Comparison of ENCODE assay signal across 8 cellular contexts in the genomic region with DNA sequence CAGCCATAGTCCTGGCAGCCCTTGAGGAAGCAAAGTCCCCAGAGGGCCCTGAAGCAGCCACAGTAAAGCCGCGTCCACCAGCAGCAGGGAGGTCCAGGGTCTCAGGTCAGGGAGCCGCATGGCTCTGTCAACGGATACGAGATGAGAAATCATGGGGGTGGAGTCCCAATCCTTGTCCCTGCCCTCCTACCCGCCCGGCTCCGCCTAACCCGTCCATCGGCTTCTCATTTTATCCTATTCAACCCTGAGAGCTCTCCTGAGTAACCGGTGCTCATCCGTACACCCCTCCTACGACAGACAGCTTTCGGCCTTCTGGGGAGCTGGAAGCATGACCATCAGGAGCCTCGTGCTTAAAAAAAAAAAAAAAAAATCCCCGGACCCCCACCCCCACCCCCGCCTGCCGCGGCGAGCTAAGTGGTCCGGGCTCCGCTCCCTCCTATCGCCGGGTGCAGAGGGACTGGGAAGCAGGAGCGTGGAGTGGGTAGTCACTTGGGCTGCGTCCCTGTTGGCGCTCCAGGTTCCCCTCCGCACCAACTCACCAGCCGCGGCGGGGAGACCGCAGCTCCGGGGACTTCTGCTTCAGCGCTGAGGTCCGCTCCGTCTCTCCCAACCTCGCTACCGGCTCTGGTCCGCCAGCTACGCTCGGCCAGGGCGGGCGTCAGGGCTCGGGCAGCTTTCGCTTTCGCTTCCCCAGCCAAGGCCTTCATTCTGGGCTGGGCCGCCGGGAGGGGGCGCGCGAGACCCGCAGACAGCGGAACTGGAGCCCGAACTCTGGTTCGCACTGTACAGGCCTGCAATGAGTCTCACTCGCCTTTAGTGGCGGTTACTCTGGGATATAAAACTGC. TPM values are rescaled to one million over a fixed set of nuclear protein-coding genes. Genes with fewer than 3 reads are reported as not detected.
DNase-seq lines count a peak whose midpoint lies in the region; ATAC-seq and TF ChIP-seq lines count a peak whose summit lies in the region.

TAP2 (minus strand) TSS at position 626 of the 845 bp plus-strand sequence; CDS start at position 120, 506 bp downstream.

- under 1% methylated on average over 50 of the region's 57 CpGs for WGBS in HUES64

- peak; percentile 72 for ATAC-seq in GM21447 (IDR thresholded peaks at IDR 0.05; ENCODE audit: unreplicated experiment)

- H3K4me1 ChIP-seq in HUES64 (ENCODE audit: insufficient read depth, low read length), result peaks cover 5% of the 10 kb centered on the region; the same call in 1 of the 2 replicates
- H3K4me1 ChIP-seq in OCI-LY1 (ENCODE audit: insufficient read depth, low read length, severe bottlenecking), result peaks cover 44% of the 10 kb centered on the region

- H3K4me3 ChIP-seq in HUES64 (ENCODE audit: low read length) (peak within 1 kb of the TSS; percentile 89), OCI-LY1 (ENCODE audit: low read depth, low read length, poor library complexity, severe bottlenecking) (peak within 1 kb of the TSS; percentile 89)

- no peaks in the 10 kb centered on the region for H4K20me1 ChIP-seq in OCI-LY1 (ENCODE audit: insufficient read depth, low read length)

- no peaks in the 10 kb centered on the region for H3F3A ChIP-seq in OCI-LY1 (ENCODE audit: insufficient read depth, low read length)

- no peaks in the 10 kb centered on the region for H3K36me3 Mint-ChIP-seq in endothelial cell (ENCODE audit: low read depth, unreplicated experiment)

- H3K9me3 Mint-ChIP-seq in endothelial cell (ENCODE audit: unreplicated experiment), result no peaks in the 10 kb centered on the region

- H3K36me3 ChIP-seq in HUES64 (ENCODE audit: insufficient read depth, low read length) (no peaks in the 10 kb centered on the region; the same call in 1 of the 2 replicates), OCI-LY1 (ENCODE audit: insufficient read depth, low read length) (peaks cover 72% of the 10 kb centered on the region)

- H3K9me2 ChIP-seq in OCI-LY1 (ENCODE audit: low read depth, low read length), result no peaks in the 10 kb centered on the region

- peak within 1 kb of the TSS; percentile 87 for H3K4me3 Mint-ChIP-seq in endothelial cell (ENCODE audit: unreplicated experiment)

- no peaks in the 10 kb centered on the region for H3K9me3 ChIP-seq in HUES64 (ENCODE audit: insufficient read depth, low read depth, low read length)
- no peaks in the 10 kb centered on the region for H3K9me3 ChIP-seq in OCI-LY1 (ENCODE audit: low read length)

- H3K4me2 ChIP-seq in OCI-LY1 (ENCODE audit: low read length), result peak within 1 kb of the TSS; percentile 95

- no peak within 1 kb of the TSS for H2AFZ ChIP-seq in OCI-LY1 (ENCODE audit: low read length)

- H3K27ac ChIP-seq in HUES64 (ENCODE audit: low read depth, low read length) (no peak within 1 kb of the TSS), OCI-LY1 (ENCODE audit: low read depth, low read length, poor library complexity, severe bottlenecking) (peak within 1 kb of the TSS; percentile 64)

- H3K9ac ChIP-seq in HUES64 (ENCODE audit: low read depth, low read length), result peak within 1 kb of the TSS; percentile 74
- peak within 1 kb of the TSS; percentile 92 for H3K9ac ChIP-seq in OCI-LY1 (ENCODE audit: low read length)

- no peak within 1 kb of the TSS for H3K27ac Mint-ChIP-seq in endothelial cell (ENCODE audit: unreplicated experiment)

- peaks cover 12% of the 10 kb centered on the region for H3K27me3 Mint-ChIP-seq in endothelial cell (ENCODE audit: unreplicated experiment)

- H3K27me3 ChIP-seq in HUES64 (ENCODE audit: insufficient read depth, low read length) (peaks cover 41% of the 10 kb centered on the region), OCI-LY1 (ENCODE audit: insufficient read depth, low read length) (no peaks in the 10 kb centered on the region)

- TF ChIP-seq CTCF in OCI-LY1 (IDR thresholded peaks at IDR 0.05; ENCODE audit: low read length) (peak; percentile 91), endothelial cell (IDR thresholded peaks at IDR 0.05; ENCODE audit: unreplicated experiment) (peak; percentile 72)

- peaks cover 8% of the 10 kb centered on the region for H3K4me1 Mint-ChIP-seq in endothelial cell (ENCODE audit: unreplicated experiment)

- H3K79me2 ChIP-seq in OCI-LY1 (ENCODE audit: insufficient read depth, low read length), result peaks cover 13% of the 10 kb centered on the region

- DNase-seq in DMS 273 treated with DMSO at 0.1 percent for 48 hours (lab: John Stamatoyannopoulos, UW) (peak; percentile 74), endothelial cell (ENCODE audit: low spot score) (peak; percentile 98), middle frontal gyrus (ENCODE audit: extremely low spot score, low spot score) (peak; percentile 91)
- peak; percentile 99 for DNase-seq in activated CD8-positive, alpha-beta memory T cell treated with anti-CD3 and anti-CD28 coated beads, Interleukin-2, amount 50 U/mL, for 4 hours
- DNase-seq in stimulated activated CD8-positive, alpha-beta memory T cell treated with anti-CD3 and anti-CD28 coated beads, Interleukin-2, amount 100 ng/mL, for 1 hour (ENCODE audit: low read depth in 2 of 2), result peak; percentile 97 to 98

RNA-seq across cellular contexts. Expression of gene TAP2, which starts in this region (rescaled TPM):
- 3.6 TPM for polyA plus RNA-seq in HUES64 (2013, experiment 1 of 2)
- 4.9 TPM for polyA plus RNA-seq in HUES64 (2013, experiment 2 of 2)
- total RNA-seq in endothelial cell (ENCODE audit: unreplicated experiment), result 9.2 TPM
